In the genomic region with DNA sequence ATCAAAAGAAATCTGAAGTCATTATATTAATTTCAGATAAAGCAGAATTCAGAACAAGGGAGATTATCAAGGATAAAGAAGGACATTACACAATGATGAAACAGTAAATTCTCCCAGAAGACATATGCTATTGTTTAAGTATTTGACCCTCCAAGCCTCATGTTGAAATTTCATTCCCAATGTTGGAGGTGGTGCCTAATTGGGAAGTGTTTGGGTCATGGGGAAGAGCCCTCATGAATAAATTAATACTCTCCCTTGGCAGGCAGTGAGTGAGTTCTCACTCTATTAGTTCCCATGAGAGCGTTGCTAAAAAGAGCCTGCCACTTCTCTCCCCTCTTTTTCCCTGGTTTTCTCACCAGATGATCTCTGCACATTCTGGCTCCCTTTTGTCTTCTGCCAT, we compare ENCODE assay signal across 35 cellular contexts.
"Had no signal": no experiment of that assay in that cellular context is flagged by ENCODE, and none has a peak within 500 bp of the region (broad histone marks: within the 10 kb centered on the region; RNA-seq: fewer than 3 reads in every experiment).

No MANE protein-coding gene starts in this region.

- H3K36me3 Mint-ChIP-seq: activated naive CD8-positive, alpha-beta T cell; brain; WTC11 had no signal

- H3K27ac Mint-ChIP-seq: activated CD4-positive, alpha-beta memory T cell treated with anti-CD3 and anti-CD28 coated beads, Interleukin-2, amount 10 ng/mL, durations not matched to agents 7 days and 5 days; activated CD4-positive, alpha-beta T cell treated with anti-CD3 and anti-CD28 coated beads, Interleukin-2, amount 10 ng/mL, durations not matched to agents 7 days and 5 days; activated naive CD8-positive, alpha-beta T cell; activated T-cell treated with anti-CD3 and anti-CD28 coated beads, Interleukin-2, amount 50 U/mL, for 24 hours; activated T-cell treated with anti-CD3 and anti-CD28 coated beads, Interleukin-2, amount 50 U/mL, for 72 hours; activated T-helper 17 cell treated with anti-CD3 and anti-CD28 coated beads, Interleukin-2, amount 50 U/mL, for 72 hours; brain; WTC11 had no signal

- H3K27ac ChIP-seq: adrenal gland, breast epithelium, cardiac muscle cell, colonic mucosa, epithelial cell of prostate, esophagus squamous epithelium, gastroesophageal sphincter, VCaP had no signal

- H3K9me3 ChIP-seq: adrenal gland, breast epithelium, colonic mucosa, esophagus squamous epithelium, gastroesophageal sphincter had no signal

- FAIRE-seq: endometrium, endothelial cell of umbilical vein had no signal

- DNase-seq: activated CD4-positive, alpha-beta memory T cell treated with anti-CD3 and anti-CD28 coated beads, Interleukin-2, amount 10 ng/mL, durations not matched to agents 7 days and 5 days; activated CD4-positive, alpha-beta T cell treated with anti-CD3 and anti-CD28 coated beads for 1 hour; activated CD4-positive, alpha-beta T cell treated with anti-CD3 and anti-CD28 coated beads for 4 hours; activated CD4-positive, alpha-beta T cell treated with anti-CD3 and anti-CD28 coated beads, Interleukin-2, amount 10 ng/mL, durations not matched to agents 7 days and 5 days; activated CD4-positive, alpha-beta T cell treated with anti-CD3 and anti-CD28 coated beads, Interleukin-2, amount 50 U/mL, for 4 hours; activated CD8-positive, alpha-beta memory T cell treated with anti-CD3 and anti-CD28 coated beads, Interleukin-2, amount 50 U/mL, for 48 hours; activated effector memory CD4-positive, alpha-beta T cell treated with Interleukin-2 at 50 U/mL for 16 hours; activated gamma-delta T cell treated with Interleukin-2 at 50 U/mL for 16 hours; activated naive CD4-positive, alpha-beta T cell treated with anti-CD3 and anti-CD28 coated beads, Interleukin-2, amount 50 U/mL, for 16 hours; activated naive CD4-positive, alpha-beta T cell treated with Interleukin-2 at 50 U/mL for 16 hours; activated T-cell treated with anti-CD3 and anti-CD28 coated beads for 4 hours; activated T-cell treated with anti-CD3 and anti-CD28 coated beads, Interleukin-2, amount 50 U/mL, for 24 hours; activated T-cell treated with anti-CD3 and anti-CD28 coated beads, Interleukin-2, amount 50 U/mL, for 72 hours; adrenal gland; amygdala; aorta; central memory CD4-positive, alpha-beta T cell; cerebellar nuclear complex; colonic mucosa; effector CD8-positive, alpha-beta T cell; esophagus squamous epithelium; foreskin melanocyte; head of caudate nucleus; T-helper 2 cell had no signal

- H3K4me3 Mint-ChIP-seq: activated CD4-positive, alpha-beta memory T cell treated with anti-CD3 and anti-CD28 coated beads, Interleukin-2, amount 10 ng/mL, durations not matched to agents 7 days and 5 days; activated CD4-positive, alpha-beta T cell treated with anti-CD3 and anti-CD28 coated beads, Interleukin-2, amount 10 ng/mL, durations not matched to agents 7 days and 5 days; activated naive CD8-positive, alpha-beta T cell; activated T-cell treated with anti-CD3 and anti-CD28 coated beads, Interleukin-2, amount 50 U/mL, for 24 hours; activated T-cell treated with anti-CD3 and anti-CD28 coated beads, Interleukin-2, amount 50 U/mL, for 72 hours; activated T-helper 17 cell treated with anti-CD3 and anti-CD28 coated beads, Interleukin-2, amount 50 U/mL, for 72 hours; brain; WTC11 had no signal

- H3K4me3 ChIP-seq: adrenal gland, breast epithelium, cardiac muscle cell, colonic mucosa, esophagus squamous epithelium, gastroesophageal sphincter had no signal

- ATAC-seq: activated T-cell treated with anti-CD3 and anti-CD28 coated beads, Interleukin-2, amount 50 U/mL, for 72 hours; activated T-helper 17 cell treated with anti-CD3 and anti-CD28 coated beads, Interleukin-2, amount 50 U/mL, for 72 hours; gastroesophageal sphincter; WTC11 had no signal

- H3K9me3 Mint-ChIP-seq: activated CD4-positive, alpha-beta memory T cell treated with anti-CD3 and anti-CD28 coated beads, Interleukin-2, amount 10 ng/mL, durations not matched to agents 7 days and 5 days; activated CD4-positive, alpha-beta T cell treated with anti-CD3 and anti-CD28 coated beads, Interleukin-2, amount 10 ng/mL, durations not matched to agents 7 days and 5 days; activated T-cell treated with anti-CD3 and anti-CD28 coated beads, Interleukin-2, amount 50 U/mL, for 24 hours; activated T-helper 17 cell treated with anti-CD3 and anti-CD28 coated beads, Interleukin-2, amount 50 U/mL, for 72 hours had no signal

- H3K27me3 Mint-ChIP-seq: activated CD4-positive, alpha-beta memory T cell treated with anti-CD3 and anti-CD28 coated beads, Interleukin-2, amount 10 ng/mL, durations not matched to agents 7 days and 5 days; activated CD4-positive, alpha-beta T cell treated with anti-CD3 and anti-CD28 coated beads, Interleukin-2, amount 10 ng/mL, durations not matched to agents 7 days and 5 days; activated naive CD8-positive, alpha-beta T cell; activated T-helper 17 cell treated with anti-CD3 and anti-CD28 coated beads, Interleukin-2, amount 50 U/mL, for 72 hours; brain had no signal

- H3K4me1 Mint-ChIP-seq: activated CD4-positive, alpha-beta memory T cell treated with anti-CD3 and anti-CD28 coated beads, Interleukin-2, amount 10 ng/mL, durations not matched to agents 7 days and 5 days; activated CD4-positive, alpha-beta T cell treated with anti-CD3 and anti-CD28 coated beads, Interleukin-2, amount 10 ng/mL, durations not matched to agents 7 days and 5 days; activated T-helper 17 cell treated with anti-CD3 and anti-CD28 coated beads, Interleukin-2, amount 50 U/mL, for 72 hours; brain had no signal

- H3K4me1 ChIP-seq: adrenal gland, breast epithelium, colonic mucosa, esophagus squamous epithelium, gastroesophageal sphincter had no signal

- H3K36me3 ChIP-seq: adrenal gland, breast epithelium, cardiac muscle cell, colonic mucosa, esophagus squamous epithelium, gastroesophageal sphincter had no signal

- H3K27me3 ChIP-seq: adrenal gland, cardiac muscle cell, colonic mucosa, esophagus squamous epithelium, gastroesophageal sphincter had no signal
